In genomic region chr10:46520941-46521340, GRCh38 we compare ENCODE assay signal across 13 cellular contexts. TPM values are rescaled to one million over a fixed set of nuclear protein-coding genes. Genes with fewer than 3 reads are reported as not detected.
DNase-seq lines count a peak whose midpoint lies in the region; ATAC-seq, FAIRE-seq and TF ChIP-seq lines count a peak whose summit lies in the region.
"Had no signal": no experiment of that assay in that cellular context is flagged by ENCODE, and none has a peak within 500 bp of the region (broad histone marks: within the 10 kb centered on the region; RNA-seq: fewer than 3 reads in every experiment).

No MANE protein-coding gene starts in this region.

- H3K4me3 Mint-ChIP-seq in endothelial cell (ENCODE audit: unreplicated experiment) (no peak overlapping the region), immature natural killer cell (no peak overlapping the region)
- H3K4me3 Mint-ChIP-seq: activated naive CD8-positive, alpha-beta T cell had no signal

- in situ Hi-C loops in K562 (cut with MboI), result loop anchor here (5.0 kb wide), 1 partner anchor 1356 kb away; no protein-coding TSS in a partner anchor

- H3K27ac Mint-ChIP-seq in endothelial cell (ENCODE audit: unreplicated experiment), result no peak overlapping the region
- H3K27ac Mint-ChIP-seq in immature natural killer cell, result no peak overlapping the region
- H3K27ac Mint-ChIP-seq: activated naive CD8-positive, alpha-beta T cell had no signal

- intact Hi-C loops in K562 (cut with micrococcal nuclease), result no loop called here

- H3K27me3 ChIP-seq in K562 (ENCODE audit: control insufficient read depth in 2 of 2, insufficient read depth in 2 of 2, low read length in 2 of 2), result peaks cover 16 to 39% of the 10 kb centered on the region in 2 experiments; a peak in 4 of 5 replicates

- ATAC-seq in K562, result no peak

- H3K9ac ChIP-seq in K562 (ENCODE audit: insufficient read depth in 1 of 2, low read depth in 2 of 2, low read length in 2 of 2), result no peak overlapping the region

- CTCF ChIA-PET in K562 (lab: Yijun Ruan, JAX; ENCODE audit: low intra/inter-chr PET ratio), result no interaction called here

- no peaks in the 10 kb centered on the region for H3K9me1 ChIP-seq in K562 (ENCODE audit: control insufficient read depth, insufficient read depth, low read length)

- H3K27ac ChIP-seq in K562 (ENCODE audit: extremely low read depth, low read depth, low read length), result no peak overlapping the region
- H3K27ac ChIP-seq: thoracic aorta had no signal

- TF ChIP-seq RAD21 in K562 (CRISPR knock-in tag; conservative IDR thresholded peaks at IDR 0.05 in 1 of 2, IDR thresholded peaks at IDR 0.05 in 1 of 2), result no peak

- no peak overlapping the region for H3K4me2 ChIP-seq in K562 (ENCODE audit: insufficient read depth, low read length)

- no peak for TF ChIP-seq CTCF in K562 (IDR thresholded peaks at IDR 0.05 in 2 of 3, conservative IDR thresholded peaks at IDR 0.05 in 1 of 3; ENCODE audit: insufficient read depth in 2 of 3, low read depth in 1 of 3, low read length in 3 of 3)
- TF ChIP-seq CTCF in endothelial cell (IDR thresholded peaks at IDR 0.05; ENCODE audit: unreplicated experiment), result no peak

- H3K4me3 ChIP-seq in K562, result no peak overlapping the region
- H3K4me3 ChIP-seq: thoracic aorta had no signal

- no peak overlapping the region for H2AFZ ChIP-seq in K562 (ENCODE audit: low read depth, low read length)

- 0 out of 2 replicates have a peak, but pooled peaks cover 1% of the 10 kb centered on the region for H3K9me3 ChIP-seq in K562 (replicated peaks; ENCODE audit: control insufficient read depth, insufficient read depth, low read depth, low read length)
- H3K9me3 ChIP-seq: thoracic aorta had no signal

- BruUV-seq in K562 (replicated peaks; lab: Mats Ljungman, UMichigan), result no TSS peak

- H4K20me1 ChIP-seq in K562 (replicated peaks; ENCODE audit: control insufficient read depth, insufficient read depth, low read length), result no peaks in the 10 kb centered on the region; the same call in none of the 2 replicates

- H3K4me1 Mint-ChIP-seq in endothelial cell (ENCODE audit: unreplicated experiment), result no peaks in the 10 kb centered on the region
- no peaks in the 10 kb centered on the region for H3K4me1 Mint-ChIP-seq in immature natural killer cell

- H3K9me3 Mint-ChIP-seq in endothelial cell (ENCODE audit: unreplicated experiment), result no peaks in the 10 kb centered on the region
- H3K9me3 Mint-ChIP-seq in immature natural killer cell, result no peaks in the 10 kb centered on the region

- H3K4me1 ChIP-seq in K562 (replicated peaks in 1 of 2; ENCODE audit: control insufficient read depth in 2 of 2, insufficient read depth in 2 of 2, low read length in 2 of 2), result peaks cover 12 to 15% of the 10 kb centered on the region in 2 experiments; a peak in 4 of 5 replicates

- no peaks in the 10 kb centered on the region for H3K36me3 ChIP-seq in K562 (ENCODE audit: control insufficient read depth, insufficient read depth, low read length)
- H3K36me3 ChIP-seq: thoracic aorta had no signal

- no peaks in the 10 kb centered on the region for H3K36me3 Mint-ChIP-seq in endothelial cell (ENCODE audit: low read depth, unreplicated experiment)
- H3K36me3 Mint-ChIP-seq in immature natural killer cell, result no peaks in the 10 kb centered on the region
- H3K36me3 Mint-ChIP-seq: activated naive CD8-positive, alpha-beta T cell had no signal

- no peak for FAIRE-seq in K562 (lab: Jason Lieb, UNC)

- no peak for TF ChIP-seq POLR2A in K562 (conservative IDR thresholded peaks at IDR 0.05)

- 2% methylated on average over 5 of the region's 5 CpGs for WGBS in K562 (ENCODE audit: insufficient coverage, low coverage, missing lambda C conversion rate)

- TF ChIP-seq EP300 in K562 (IDR thresholded peaks at IDR 0.05; ENCODE audit: low read length), result no peak

- H3K27me3 Mint-ChIP-seq in endothelial cell (ENCODE audit: unreplicated experiment) (peaks cover 2% of the 10 kb centered on the region), immature natural killer cell (ENCODE audit: low read depth in 3 of 3) (peaks cover 0 to 3% (median 2%) of the 10 kb centered on the region in 3 donors)

- POLR2A ChIA-PET in K562 (lab: Yijun Ruan, JAX), result interaction anchor here (0.7 to 0.8 kb wide), 2 partner anchors 238 to 581 kb away, joined by 3 read pairs; no protein-coding TSS in a partner anchor

- no peaks in the 10 kb centered on the region for H3K79me2 ChIP-seq in K562 (ENCODE audit: control insufficient read depth, insufficient read depth, low read length)

- peak; percentile 41 for DNase-seq in NCI-H2196 (lab: John Stamatoyannopoulos, UW; ENCODE audit: unreplicated experiment)
- no peak for DNase-seq in NCI-H2196 treated with DMSO at 0.1 percent for 48 hours (lab: John Stamatoyannopoulos, UW; ENCODE audit: unreplicated experiment)
- peak; percentile 99 for DNase-seq in NCI-H1694 (lab: John Stamatoyannopoulos, UW)
- DNase-seq in K562 (ENCODE audit: extremely low read depth in 1 of 4, low spot score in 3 of 4), result no peak
- peak; percentile 90 for DNase-seq in myocyte (ENCODE audit: low read depth)
- DNase-seq in endothelial cell (ENCODE audit: low spot score), result no peak
- DNase-seq in SIG-M5 treated with dmso at 0.1 percent for 504 hours (lab: John Stamatoyannopoulos, UW; ENCODE audit: unreplicated experiment), result no peak
- DNase-seq in immature natural killer cell, result no peak
- DNase-seq: 8988T, NCI-H1048 had no signal

TF ChIP-seq in K562, 482 proteins besides CTCF, POLR2A, EP300 and RAD21 (continues in another document):
- TF ChIP-seq HEY1 (CRISPR knock-in tag; IDR thresholded peaks at IDR 0.05; ENCODE audit: borderline replicate concordance), result no peak

RNA-seq across cellular contexts. Expression of gene GPRIN2, which starts 35.5 kb away (rescaled TPM):
- not detected in 2 replicates for total RNA-seq in K562 (2011; cell fraction: chromatin; rRNA removed; ENCODE audit: low replicate concordance)
- total RNA-seq in K562 (2011; cell fraction: nucleolus; rRNA removed), result not detected in 2 replicates
- total RNA-seq in K562 (2011; cell fraction: nucleoplasm; rRNA removed), result not detected in 2 replicates
- total RNA-seq in K562 (2014; rRNA removed), result not detected in 2 replicates
- total RNA-seq in K562 (2014; rRNA removed; fragmentation: Illumina TruSeq; extraction: Trizol), result not detected in 2 replicates
- not detected in 2 replicates for total RNA-seq in K562 (2015; rRNA removed; fragmentation: Illumina TruSeq; extraction: Trizol)
- not detected in 2 replicates for total RNA-seq in K562 (2021)
- not detected in 2 replicates for polyA plus RNA-seq in K562 (2011; rRNA removed)
- polyA plus RNA-seq in K562 (2011; cell fraction: cytosol; rRNA removed), result not detected in 2 replicates
- not detected in 2 replicates for polyA plus RNA-seq in K562 (2011; cell fraction: nucleus; rRNA removed)
- not detected in 2 replicates for polyA plus RNA-seq in K562 (2012)
- polyA plus RNA-seq in K562 (2014; fragmentation: Illumina TruSeq; extraction: Trizol), result not detected in 2 replicates
- not detected for polyA plus RNA-seq in K562 (2014; fragmentation: Nextera tagmentation; extraction: Ambion mirVana)
- polyA plus RNA-seq in K562 (2014; rRNA removed), result not detected in 2 replicates
- polyA minus RNA-seq in K562 (2011; rRNA and poly(A)+ RNA removed), result not detected in 2 replicates
- polyA minus RNA-seq in K562 (2011; cell fraction: cytosol; rRNA and poly(A)+ RNA removed), result not detected in 2 replicates
- not detected in 2 replicates for polyA minus RNA-seq in K562 (2011; cell fraction: nucleus; rRNA and poly(A)+ RNA removed)
- not detected in 2 replicates for total RNA-seq in myocyte
- polyA plus RNA-seq in myocyte (2012), result not detected
- 0.31 TPM for total RNA-seq in endothelial cell (ENCODE audit: unreplicated experiment)
- not detected for polyA plus RNA-seq in immature natural killer cell
- total RNA-seq: T-helper 1 cell treated with Interleukin-12 subunit alpha and Interleukin-12 subunit beta and Interleukin-4 antibody, amounts not matched to agents 30 ng/mL and 1 ng/mL, for 36 hours had no signal

RNA-seq across cellular contexts. Expression of gene NPY4R, which starts 55.2 kb away (rescaled TPM):
- not detected in 2 replicates for total RNA-seq in K562 (2011; cell fraction: chromatin; rRNA removed; ENCODE audit: low replicate concordance)
- not detected in 2 replicates for total RNA-seq in K562 (2011; cell fraction: nucleolus; rRNA removed)
- not detected in 2 replicates for total RNA-seq in K562 (2011; cell fraction: nucleoplasm; rRNA removed)
- not detected in 2 replicates for total RNA-seq in K562 (2014; rRNA removed)
- not detected in 2 replicates for total RNA-seq in K562 (2014; rRNA removed; fragmentation: Illumina TruSeq; extraction: Trizol)
- not detected in 2 replicates for total RNA-seq in K562 (2015; rRNA removed; fragmentation: Illumina TruSeq; extraction: Trizol)
- not detected in 2 replicates for total RNA-seq in K562 (2021)
- not detected in 2 replicates for polyA plus RNA-seq in K562 (2011; rRNA removed)
- not detected in 2 replicates for polyA plus RNA-seq in K562 (2011; cell fraction: cytosol; rRNA removed)
- polyA plus RNA-seq in K562 (2011; cell fraction: nucleus; rRNA removed), result not detected in 2 replicates
- not detected in 2 replicates for polyA plus RNA-seq in K562 (2012)
- polyA plus RNA-seq in K562 (2014; fragmentation: Illumina TruSeq; extraction: Trizol), result not detected in 2 replicates
- polyA plus RNA-seq in K562 (2014; fragmentation: Nextera tagmentation; extraction: Ambion mirVana), result not detected
- polyA plus RNA-seq in K562 (2014; rRNA removed), result not detected in 2 replicates
- not detected in 2 replicates for polyA minus RNA-seq in K562 (2011; rRNA and poly(A)+ RNA removed)
- not detected in 2 replicates for polyA minus RNA-seq in K562 (2011; cell fraction: cytosol; rRNA and poly(A)+ RNA removed)
- not detected in 2 replicates for polyA minus RNA-seq in K562 (2011; cell fraction: nucleus; rRNA and poly(A)+ RNA removed)
- total RNA-seq in myocyte, result not detected in 2 replicates
- polyA plus RNA-seq in myocyte (2012), result not detected
- not detected for total RNA-seq in endothelial cell (ENCODE audit: unreplicated experiment)
- polyA plus RNA-seq in immature natural killer cell, result not detected
- total RNA-seq: T-helper 1 cell treated with Interleukin-12 subunit alpha and Interleukin-12 subunit beta and Interleukin-4 antibody, amounts not matched to agents 30 ng/mL and 1 ng/mL, for 36 hours; thoracic aorta had no signal

RNA-seq across cellular contexts. Expression of gene SYT15, which starts 58.0 kb away (rescaled TPM):
- 1.5 and 3.2 TPM in 2 replicates for total RNA-seq in K562 (2011; cell fraction: chromatin; rRNA removed; ENCODE audit: low replicate concordance)
- total RNA-seq in K562 (2011; cell fraction: nucleolus; rRNA removed), result 0.67 and 1.1 TPM in 2 replicates
- 1.6 and 2.4 TPM in 2 replicates for total RNA-seq in K562 (2011; cell fraction: nucleoplasm; rRNA removed)
- total RNA-seq in K562 (2014; rRNA removed) (0.05 and 0.37 TPM in 2 replicates), K562 (2014; rRNA removed; fragmentation: Illumina TruSeq; extraction: Trizol) (0.25 and 0.70 TPM in 2 replicates), K562 (2015; rRNA removed; fragmentation: Illumina TruSeq; extraction: Trizol) (0.23 TPM in 1 of 2 replicates, not detected in the other), K562 (2021) (0.65 and 0.82 TPM in 2 replicates), myocyte (0.03 TPM in 1 of 2 replicates, not detected in the other), endothelial cell (ENCODE audit: unreplicated experiment) (0.77 TPM)
- polyA plus RNA-seq in K562 (2011; rRNA removed) (0.22 and 0.53 TPM in 2 replicates), K562 (2014; fragmentation: Illumina TruSeq; extraction: Trizol) (0.10 and 0.22 TPM in 2 replicates), K562 (2014; fragmentation: Nextera tagmentation; extraction: Ambion mirVana) (under 1 TPM; 0.15 to 0.20 TPM), K562 (2014; rRNA removed) (0.05 and 0.36 TPM in 2 replicates), immature natural killer cell (under 1 TPM in 2 of 3 donors, not detected in 1; 0.06 to 0.07 TPM)
- polyA plus RNA-seq in K562 (2011; cell fraction: cytosol; rRNA removed), result 0.15 and 0.25 TPM in 2 replicates
- polyA plus RNA-seq in K562 (2011; cell fraction: nucleus; rRNA removed), result 0.49 and 0.74 TPM in 2 replicates
- 0.15 and 0.39 TPM in 2 replicates for polyA plus RNA-seq in K562 (2012)
- 0.51 and 0.60 TPM in 2 replicates for polyA minus RNA-seq in K562 (2011; rRNA and poly(A)+ RNA removed)
- not detected in 2 replicates for polyA minus RNA-seq in K562 (2011; cell fraction: cytosol; rRNA and poly(A)+ RNA removed)
- 0.33 and 0.40 TPM in 2 replicates for polyA minus RNA-seq in K562 (2011; cell fraction: nucleus; rRNA and poly(A)+ RNA removed)
- 0.58 TPM for polyA plus RNA-seq in myocyte (2012)

Comparison
In these comparisons a context has a peak if more than half of its experiments do, and no peak if none do; other contexts are left out.
1. DNase-seq: peak in NCI-H2196 (single experiment), NCI-H1694 (single experiment) and myocyte (single experiment); none in NCI-H2196 treated with DMSO at 0.1 percent for 48 hours (single experiment), K562 (0 of 4), endothelial cell (single experiment), SIG-M5 treated with dmso at 0.1 percent for 504 hours (single experiment) and immature natural killer cell (0 of 3).